In genomic region chr17:68019675-68020450, GRCh38 we compare ENCODE assay signal across 8 cellular contexts. TPM values are rescaled to one million over a fixed set of nuclear protein-coding genes. Genes with fewer than 3 reads are reported as not detected.
DNase-seq lines count a peak whose midpoint lies in the region; ATAC-seq and TF ChIP-seq lines count a peak whose summit lies in the region.

No MANE protein-coding gene starts in this region.

- no peaks in the 10 kb centered on the region for H3K27me3 Mint-ChIP-seq in chondrocyte (ENCODE audit: low read depth)

- H3K36me3 ChIP-seq in BJ (ENCODE audit: control insufficient read depth, insufficient read depth, low read length) (no peaks in the 10 kb centered on the region), kidney epithelial cell (ENCODE audit: control insufficient read depth, insufficient read depth, low read length) (no peaks in the 10 kb centered on the region)

- DNase-seq in BJ (ENCODE audit: low read depth), result peak; percentile 78
- DNase-seq in NCI-H446 treated with DMSO at 0.1 percent for 48 hours (lab: John Stamatoyannopoulos, UW), result peak; percentile 86
- peak; percentile 96 for DNase-seq in activated CD4-positive, alpha-beta T cell treated with anti-CD3 and anti-CD28 coated beads for 1 hour
- peak; percentile 96 for DNase-seq in chondrocyte (ENCODE audit: low spot score)
- peak; percentile 65 for DNase-seq in kidney epithelial cell (ENCODE audit: low read depth)
- peak; percentile 97 for DNase-seq in stimulated activated CD4-positive, alpha-beta T cell treated with anti-CD3 and anti-CD28 coated beads, Interleukin-15, amount 100 ng/mL, for 24 hours

- no peaks in the 10 kb centered on the region for H3K36me3 Mint-ChIP-seq in chondrocyte (ENCODE audit: low read depth)

- TF ChIP-seq POLR2A in GM19193 (IDR thresholded peaks at IDR 0.05; ENCODE audit: extremely low read depth, insufficient read depth, insufficient read length), result peak; percentile 88

- POLR2A ChIA-PET in BJ (lab: Charles Lee), result interaction anchor here (0.8 kb wide), 1 partner anchor 14 kb away, joined by 4 read pairs; no protein-coding TSS in a partner anchor

- peak; percentile 94 for ATAC-seq in HG03432 (IDR thresholded peaks at IDR 0.05; ENCODE audit: unreplicated experiment)

- peak overlapping the region; percentile 78 for H3K4me3 Mint-ChIP-seq in chondrocyte (ENCODE audit: unreplicated experiment)

- H3K4me3 ChIP-seq in BJ (ENCODE audit: low read depth, low read length), result peak overlapping the region; percentile 50
- H3K4me3 ChIP-seq in kidney epithelial cell (ENCODE audit: low read depth, low read length), result peak overlapping the region; percentile 51

- peaks cover 14% of the 10 kb centered on the region for H3K4me1 Mint-ChIP-seq in chondrocyte (ENCODE audit: low read depth)

- TF ChIP-seq CTCF in BJ (IDR thresholded peaks at IDR 0.05; ENCODE audit: insufficient read depth, low read depth, low read length) (peak; percentile 21; the same call in 1 of the 2 replicates), chondrocyte (IDR thresholded peaks at IDR 0.05) (peak; percentile 58), kidney epithelial cell (IDR thresholded peaks at IDR 0.05; ENCODE audit: insufficient read depth, low read length, poor library complexity, severe bottlenecking) (peak; percentile 6)

- no peaks in the 10 kb centered on the region for H3K27me3 ChIP-seq in BJ (ENCODE audit: control insufficient read depth, insufficient read depth, low read length)
- H3K27me3 ChIP-seq in kidney epithelial cell (ENCODE audit: control insufficient read depth, insufficient read depth, low read length), result no peaks in the 10 kb centered on the region

- peak overlapping the region; percentile 67 for H3K27ac Mint-ChIP-seq in chondrocyte (ENCODE audit: unreplicated experiment)

- H3K9me3 Mint-ChIP-seq in chondrocyte (ENCODE audit: low read depth), result no peaks in the 10 kb centered on the region

- CTCF ChIA-PET in BJ (lab: Yijun Ruan, JAX), result interaction anchor here (0.7 to 1.8 kb wide), 4 partner anchors 8 to 34 kb away, joined by 3 to 6 read pairs (median 4); no protein-coding TSS in a partner anchor

RNA-seq across cellular contexts. Expression of gene KPNA2, which starts 15.7 kb away (rescaled TPM):
- 165 and 212 TPM in 2 replicates for polyA plus RNA-seq in BJ (2011; rRNA removed)
- 178 and 220 TPM in 2 replicates for polyA minus RNA-seq in BJ (2011; rRNA and poly(A)+ RNA removed)
- total RNA-seq in chondrocyte (92.5 to 95.4 TPM (median 93.4 TPM) in 3 replicates), kidney epithelial cell (79.1 and 91.9 TPM in 2 replicates)

RNA-seq across cellular contexts. Expression of gene C17orf58, which starts 23.6 kb away (rescaled TPM):
- polyA plus RNA-seq in BJ (2011; rRNA removed), result 7.9 and 8.9 TPM in 2 replicates
- 2.8 and 5.0 TPM in 2 replicates for polyA minus RNA-seq in BJ (2011; rRNA and poly(A)+ RNA removed)
- total RNA-seq in chondrocyte (9.1 to 11.0 TPM (median 10.9 TPM) in 3 replicates), kidney epithelial cell (10.4 and 14.7 TPM in 2 replicates)

Comparison
In these comparisons a context has a peak if more than half of its experiments do, and no peak if none do; other contexts are left out.
1. Peak in every context shown above with its lines: DNase-seq, ATAC-seq and H3K4me3 ChIP-seq.
2. CTCF ChIP-seq: peak in every context shown above with its lines; median percentile 58 in chondrocyte; 21 in BJ; 6 in kidney epithelial cell.